2 cellular contexts compared by ENCODE assay signal in the genomic region with DNA sequence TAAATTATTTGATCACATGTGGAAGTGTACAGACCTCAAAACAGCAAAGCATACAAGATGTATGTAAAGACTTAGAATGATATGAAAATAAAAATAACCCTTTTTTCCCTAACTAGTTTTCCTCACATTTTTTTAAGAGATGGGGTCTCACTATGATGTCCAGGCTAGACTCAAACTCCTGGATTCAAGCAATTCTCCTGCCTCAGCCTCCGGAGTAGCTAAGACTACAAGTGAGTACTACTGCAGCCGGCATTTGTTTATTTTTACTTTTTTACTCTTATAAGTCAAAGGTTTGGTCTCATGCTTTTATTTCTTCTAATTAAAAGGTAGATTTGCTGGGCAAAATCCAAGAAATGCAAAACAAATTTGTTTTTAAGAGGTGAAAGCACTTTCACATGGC.
TF ChIP-seq lines count a peak whose summit lies in the region.

No MANE protein-coding gene starts in this region.

TF ChIP-seq in HepG2, 621 proteins besides CTCF, POLR2A, EP300 and RAD21:
- TF ChIP-seq, protein P1, sequence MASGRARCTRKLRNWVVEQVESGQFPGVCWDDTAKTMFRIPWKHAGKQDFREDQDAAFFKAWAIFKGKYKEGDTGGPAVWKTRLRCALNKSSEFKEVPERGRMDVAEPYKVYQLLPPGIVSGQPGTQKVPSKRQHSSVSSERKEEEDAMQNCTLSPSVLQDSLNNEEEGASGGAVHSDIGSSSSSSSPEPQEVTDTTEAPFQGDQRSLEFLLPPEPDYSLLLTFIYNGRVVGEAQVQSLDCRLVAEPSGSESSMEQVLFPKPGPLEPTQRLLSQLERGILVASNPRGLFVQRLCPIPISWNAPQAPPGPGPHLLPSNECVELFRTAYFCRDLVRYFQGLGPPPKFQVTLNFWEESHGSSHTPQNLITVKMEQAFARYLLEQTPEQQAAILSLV (CRISPR knock-in tag; IDR thresholded peaks at IDR 0.05; ENCODE audit: borderline replicate concordance), result no peak
- TF ChIP-seq ZNF121 (CRISPR knock-in tag; IDR thresholded peaks at IDR 0.05), result peak; percentile 13; the same call in 1 of the 2 replicates

TF ChIP-seq in K562, 482 proteins besides CTCF, POLR2A, EP300 and RAD21 (continued from another document):
- TF ChIP-seq, protein P2, sequence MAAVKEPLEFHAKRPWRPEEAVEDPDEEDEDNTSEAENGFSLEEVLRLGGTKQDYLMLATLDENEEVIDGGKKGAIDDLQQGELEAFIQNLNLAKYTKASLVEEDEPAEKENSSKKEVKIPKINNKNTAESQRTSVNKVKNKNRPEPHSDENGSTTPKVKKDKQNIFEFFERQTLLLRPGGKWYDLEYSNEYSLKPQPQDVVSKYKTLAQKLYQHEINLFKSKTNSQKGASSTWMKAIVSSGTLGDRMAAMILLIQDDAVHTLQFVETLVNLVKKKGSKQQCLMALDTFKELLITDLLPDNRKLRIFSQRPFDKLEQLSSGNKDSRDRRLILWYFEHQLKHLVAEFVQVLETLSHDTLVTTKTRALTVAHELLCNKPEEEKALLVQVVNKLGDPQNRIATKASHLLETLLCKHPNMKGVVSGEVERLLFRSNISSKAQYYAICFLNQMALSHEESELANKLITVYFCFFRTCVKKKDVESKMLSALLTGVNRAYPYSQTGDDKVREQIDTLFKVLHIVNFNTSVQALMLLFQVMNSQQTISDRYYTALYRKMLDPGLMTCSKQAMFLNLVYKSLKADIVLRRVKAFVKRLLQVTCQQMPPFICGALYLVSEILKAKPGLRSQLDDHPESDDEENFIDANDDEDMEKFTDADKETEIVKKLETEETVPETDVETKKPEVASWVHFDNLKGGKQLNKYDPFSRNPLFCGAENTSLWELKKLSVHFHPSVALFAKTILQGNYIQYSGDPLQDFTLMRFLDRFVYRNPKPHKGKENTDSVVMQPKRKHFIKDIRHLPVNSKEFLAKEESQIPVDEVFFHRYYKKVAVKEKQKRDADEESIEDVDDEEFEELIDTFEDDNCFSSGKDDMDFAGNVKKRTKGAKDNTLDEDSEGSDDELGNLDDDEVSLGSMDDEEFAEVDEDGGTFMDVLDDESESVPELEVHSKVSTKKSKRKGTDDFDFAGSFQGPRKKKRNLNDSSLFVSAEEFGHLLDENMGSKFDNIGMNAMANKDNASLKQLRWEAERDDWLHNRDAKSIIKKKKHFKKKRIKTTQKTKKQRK (IDR thresholded peaks at IDR 0.05; ENCODE audit: borderline replicate concordance, low read depth, low read length), result no peak
- TF ChIP-seq POLR2AphosphoS5 (IDR thresholded peaks at IDR 0.05; ENCODE audit: control insufficient read depth, insufficient read depth, low read depth, low read length), result no peak
- no peak for TF ChIP-seq ZNF583 (CRISPR knock-in tag; IDR thresholded peaks at IDR 0.05)
- no peak for TF ChIP-seq NELFE (IDR thresholded peaks at IDR 0.05; ENCODE audit: insufficient read depth, insufficient read length)
- peak; percentile 76 for TF ChIP-seq ZNF121 (CRISPR knock-in tag; conservative IDR thresholded peaks at IDR 0.05)
- TF ChIP-seq RBM25 (IDR thresholded peaks at IDR 0.05; ENCODE audit: low read depth, low read length, severe bottlenecking), result peak; percentile 78
